ENCODE assay signal across 8 cellular contexts in the genomic region with DNA sequence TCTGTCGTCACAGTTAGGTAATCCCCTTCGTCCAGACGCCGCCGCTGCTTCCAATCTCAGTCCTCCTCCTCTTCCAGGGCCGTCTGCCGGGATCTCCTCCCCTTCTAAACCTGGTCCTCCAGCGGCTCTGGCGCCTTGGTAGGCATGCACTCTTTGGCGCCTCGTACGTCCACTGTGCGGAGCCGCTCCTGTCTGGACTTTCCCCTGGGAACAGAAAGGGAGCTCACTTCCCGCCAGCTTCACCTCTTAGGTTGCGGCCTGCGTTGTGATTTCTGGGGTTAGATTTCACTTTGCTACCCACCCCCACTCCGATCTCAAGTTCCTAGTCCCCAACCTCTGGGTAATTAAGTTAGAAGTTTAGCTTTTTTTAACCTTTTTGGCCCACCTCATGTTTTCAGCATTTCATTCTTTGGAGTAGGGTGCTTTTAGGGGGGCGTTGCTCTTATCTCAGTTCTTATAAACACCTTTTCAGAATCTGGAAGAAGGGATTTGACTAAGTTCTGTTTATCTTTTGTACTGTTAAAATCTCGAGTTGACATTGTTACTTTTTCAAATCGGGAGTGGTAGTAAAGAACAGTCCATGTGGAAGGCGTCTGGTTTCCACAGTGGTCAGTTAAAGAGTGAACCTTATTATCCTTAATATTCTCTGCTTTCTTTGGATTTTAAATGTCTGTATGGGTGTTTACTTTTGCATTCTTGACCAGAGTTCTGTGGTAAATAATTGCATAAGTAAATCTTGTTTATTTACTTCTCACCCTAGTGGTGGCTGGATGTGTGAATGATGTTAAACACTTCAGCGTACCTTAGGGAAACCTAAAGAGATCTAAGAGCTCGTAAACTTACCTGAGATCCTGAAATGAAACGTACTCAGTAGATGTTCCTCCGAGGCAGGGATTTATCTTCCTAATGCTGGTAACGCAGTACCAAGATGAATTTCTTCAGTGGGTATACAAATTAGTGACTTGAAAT. TPM values are rescaled to one million over a fixed set of nuclear protein-coding genes. Genes with fewer than 3 reads are reported as not detected.
A peak's percentile ranks its signal among the peaks of the same experiment; 100 is the strongest.
DNase-seq lines count a peak whose midpoint lies in the region; ATAC-seq and TF ChIP-seq lines count a peak whose summit lies in the region.

No MANE protein-coding gene starts in this region.

- CTCF ChIA-PET in SK-N-SH (lab: Yijun Ruan, JAX) = interaction anchor here (0.7 to 3.3 kb wide), 8 partner anchors 13 to 130 kb away, joined by 3 to 18 read pairs (median 4); no protein-coding TSS in a partner anchor

- no peaks in the 10 kb centered on the region for H3K36me3 Mint-ChIP-seq in natural killer cell

- peak overlapping the region; percentile 99 for H3K4me3 Mint-ChIP-seq in natural killer cell

- H2AFZ ChIP-seq in SK-N-SH (ENCODE audit: low read depth) = peak overlapping the region; percentile 84

- intact Hi-C loops in natural killer cell (cut with micrococcal nuclease) = loop anchor here (1.0 to 5.0 kb wide), 3 partner anchors 109 to 771 kb away; a partner anchor contains a TSS

- H3K4me2 ChIP-seq in SK-N-SH = peak overlapping the region; percentile 77

- peaks cover 13% of the 10 kb centered on the region for H3F3A ChIP-seq in SK-N-SH (replicated peaks; ENCODE audit: insufficient read depth)

- H3K27ac ChIP-seq in HUES64 (ENCODE audit: low read depth, low read length) (peak overlapping the region; percentile 99), SK-N-SH (ENCODE audit: low read depth in 2 of 2, low read length in 1 of 2) (peak overlapping the region; percentile 99), esophagus (ENCODE audit: low read depth in 2 of 2, low read length in 1 of 2) (peak overlapping the region; percentile 95)

- peak; percentile 39; the same call in 1 of the 2 replicates for TF ChIP-seq CTCF in SK-N-SH (IDR thresholded peaks at IDR 0.05)
- TF ChIP-seq CTCF in natural killer cell (IDR thresholded peaks at IDR 0.05) = no peak

- H3K36me3 ChIP-seq in HUES64 (ENCODE audit: insufficient read depth, low read length) (peaks cover 13% of the 10 kb centered on the region; the same call in 1 of the 2 replicates), SK-N-SH (replicated peaks in 1 of 2; ENCODE audit: control insufficient read depth in 1 of 2, insufficient read depth in 2 of 2, low read length in 1 of 2) (peaks cover 0 to 3% of the 10 kb centered on the region in 2 experiments), esophagus (ENCODE audit: control insufficient read depth in 2 of 2, insufficient read depth in 2 of 2, low read length in 1 of 2) (no peaks in the 10 kb centered on the region)

- WGBS in HUES64 = 1% methylated on average over 24 of the region's 27 CpGs
- WGBS in SK-N-SH (ENCODE audit: low lambda C conversion rate) = 2% methylated on average over 27 of the region's 27 CpGs
- 0% methylated on average over 27 of the region's 27 CpGs for WGBS in esophagus, 2 donors

- peaks cover 4% of the 10 kb centered on the region for H3K4me1 ChIP-seq in HUES64 (ENCODE audit: insufficient read depth, low read length)
- H3K4me1 ChIP-seq in SK-N-SH (ENCODE audit: control insufficient read depth in 1 of 2, insufficient read depth in 2 of 2, low read depth in 1 of 2, low read length in 1 of 2) = peaks cover 0 to 3% of the 10 kb centered on the region in 2 experiments; a peak in 2 of 4 replicates
- no peaks in the 10 kb centered on the region for H3K4me1 ChIP-seq in esophagus (ENCODE audit: control insufficient read depth in 2 of 2, insufficient read depth in 2 of 2, low read length in 1 of 2)

- peak overlapping the region; percentile 87 for H3K4me3 ChIP-seq in HUES64 (ENCODE audit: low read length)
- H3K4me3 ChIP-seq in SK-N-SH (ENCODE audit: low read depth in 2 of 2, low read length in 1 of 2) = peak overlapping the region; percentile 76 to 86
- peak overlapping the region; percentile 76 to 98 for H3K4me3 ChIP-seq in esophagus (ENCODE audit: low read depth in 1 of 2, low read length in 2 of 2)

- H3K9me3 Mint-ChIP-seq in natural killer cell = no peaks in the 10 kb centered on the region

- no peaks in the 10 kb centered on the region for H3K9me2 ChIP-seq in SK-N-SH

- no peaks in the 10 kb centered on the region for H3K27me3 ChIP-seq in HUES64 (ENCODE audit: insufficient read depth, low read length)
- H3K27me3 ChIP-seq in SK-N-SH (ENCODE audit: insufficient read depth) = no peaks in the 10 kb centered on the region
- H3K27me3 ChIP-seq in esophagus (ENCODE audit: control insufficient read depth in 1 of 2, insufficient read depth in 2 of 2, low read length in 2 of 2) = no peaks in the 10 kb centered on the region

- POLR2A ChIA-PET in SK-N-SH (lab: Yijun Ruan, JAX) = interaction anchor here (0.6 to 2.2 kb wide), 6 partner anchors 13 to 682 kb away, joined by 3 to 10 read pairs (median 4); a partner anchor contains a TSS

- peaks cover 37% of the 10 kb centered on the region for H4K20me1 ChIP-seq in SK-N-SH (ENCODE audit: insufficient read depth)

- no peak for TF ChIP-seq RAD21 in SK-N-SH (IDR thresholded peaks at IDR 0.05; ENCODE audit: low read length)

- peaks cover 54 to 56% of the 10 kb centered on the region in 2 donors for H3K4me1 Mint-ChIP-seq in natural killer cell

- H3K27me3 Mint-ChIP-seq in natural killer cell (ENCODE audit: low read depth in 2 of 2) = no peaks in the 10 kb centered on the region

- H3K9ac ChIP-seq in HUES64 (ENCODE audit: low read depth, low read length) (peak overlapping the region; percentile 98), SK-N-SH (peak overlapping the region; percentile 98)

- TF ChIP-seq EP300 in SK-N-SH (IDR thresholded peaks at IDR 0.05; ENCODE audit: borderline replicate concordance in 1 of 2, low read depth in 1 of 2, low read length in 1 of 2) = no peak

- H3K9me3 ChIP-seq in HUES64 (ENCODE audit: insufficient read depth, low read depth, low read length) (no peaks in the 10 kb centered on the region), SK-N-SH (no peaks in the 10 kb centered on the region), esophagus (ENCODE audit: control insufficient read depth in 2 of 2, insufficient read depth in 1 of 2, low read depth in 1 of 2, low read length in 1 of 2) (no peaks in the 10 kb centered on the region)

- DNase-seq in DMS53 (lab: John Stamatoyannopoulos, UW) (peak; percentile 89), SK-N-SH (peak; percentile 63), natural killer cell (no peak), midbrain (lab: John Stamatoyannopoulos, UW) (no peak)
- DNase-seq in effector CD8-positive, alpha-beta T cell (lab: John Stamatoyannopoulos, UW) = no peak

- H3K79me2 ChIP-seq in SK-N-SH (ENCODE audit: insufficient read depth) = peaks cover 56% of the 10 kb centered on the region

- ATAC-seq in GM21367 (IDR thresholded peaks at IDR 0.05; ENCODE audit: unreplicated experiment) (peak; percentile 10), natural killer cell (peak; percentile 6 to 19 (median 10))

- H3K27ac Mint-ChIP-seq in natural killer cell = peak overlapping the region; percentile 97 to 100

TF ChIP-seq in SK-N-SH, 30 proteins besides CTCF, POLR2A, EP300 and RAD21:
- TF ChIP-seq ELF1 (IDR thresholded peaks at IDR 0.05) = no peak; the same call in 1 of the 2 replicates
- no peak for TF ChIP-seq RCOR1 (IDR thresholded peaks at IDR 0.05; ENCODE audit: low read length)
- TF ChIP-seq SIN3A (IDR thresholded peaks at IDR 0.05; ENCODE audit: borderline replicate concordance, low read depth, low read length) = 0 out of 2 replicates have a peak, but pooled peaks have one; percentile 14
- no peak for TF ChIP-seq MEF2A (IDR thresholded peaks at IDR 0.05; ENCODE audit: borderline replicate concordance, low read depth)
- TF ChIP-seq, protein P1, sequence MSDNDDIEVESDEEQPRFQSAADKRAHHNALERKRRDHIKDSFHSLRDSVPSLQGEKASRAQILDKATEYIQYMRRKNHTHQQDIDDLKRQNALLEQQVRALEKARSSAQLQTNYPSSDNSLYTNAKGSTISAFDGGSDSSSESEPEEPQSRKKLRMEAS (IDR thresholded peaks at IDR 0.05; ENCODE audit: low read depth) = no peak
- no peak for TF ChIP-seq FOXM1 (IDR thresholded peaks at IDR 0.05; ENCODE audit: low read depth)
- TF ChIP-seq RXRA (IDR thresholded peaks at IDR 0.05; ENCODE audit: borderline replicate concordance, low read depth) = no peak

RNA-seq across cellular contexts. Expression of a gene that starts 0.6 kb away (rescaled TPM):
- 49.8 TPM for polyA plus RNA-seq in HUES64 (2013, experiment 1 of 2)
- 41.7 TPM for polyA plus RNA-seq in HUES64 (2013, experiment 2 of 2)
- 9.0 and 13.7 TPM in 2 replicates for polyA plus RNA-seq in SK-N-SH (2012; rRNA removed)
- polyA plus RNA-seq in SK-N-SH (2012; cell fraction: cytosol; rRNA removed) = 13.3 and 16.8 TPM in 2 replicates
- polyA plus RNA-seq in SK-N-SH (2012; cell fraction: nucleus; rRNA removed) = 6.3 and 10.5 TPM in 2 replicates
- polyA plus RNA-seq in esophagus = 1 to 10 TPM; 3.5 to 4.4 TPM
- 100 to 1,000 TPM in 1 of 3 donors, 10 to 100 TPM in 2; 89.5 to 108 (median 96.5) TPM for total RNA-seq in natural killer cell

Comparison
In these comparisons a context has a peak if more than half of its experiments do, and no peak if none do; other contexts are left out.
1. DNase-seq: peak in DMS53 (single experiment) and SK-N-SH (single experiment); none in natural killer cell (single experiment), midbrain (single experiment) and effector CD8-positive, alpha-beta T cell (single experiment).
2. Peak in every context shown above with its lines, with median percentiles within 50 percentile points of each other: H3K27ac ChIP-seq and H3K4me3 ChIP-seq.